ENCODE assay signal across 1 cellular context in the genomic region with DNA sequence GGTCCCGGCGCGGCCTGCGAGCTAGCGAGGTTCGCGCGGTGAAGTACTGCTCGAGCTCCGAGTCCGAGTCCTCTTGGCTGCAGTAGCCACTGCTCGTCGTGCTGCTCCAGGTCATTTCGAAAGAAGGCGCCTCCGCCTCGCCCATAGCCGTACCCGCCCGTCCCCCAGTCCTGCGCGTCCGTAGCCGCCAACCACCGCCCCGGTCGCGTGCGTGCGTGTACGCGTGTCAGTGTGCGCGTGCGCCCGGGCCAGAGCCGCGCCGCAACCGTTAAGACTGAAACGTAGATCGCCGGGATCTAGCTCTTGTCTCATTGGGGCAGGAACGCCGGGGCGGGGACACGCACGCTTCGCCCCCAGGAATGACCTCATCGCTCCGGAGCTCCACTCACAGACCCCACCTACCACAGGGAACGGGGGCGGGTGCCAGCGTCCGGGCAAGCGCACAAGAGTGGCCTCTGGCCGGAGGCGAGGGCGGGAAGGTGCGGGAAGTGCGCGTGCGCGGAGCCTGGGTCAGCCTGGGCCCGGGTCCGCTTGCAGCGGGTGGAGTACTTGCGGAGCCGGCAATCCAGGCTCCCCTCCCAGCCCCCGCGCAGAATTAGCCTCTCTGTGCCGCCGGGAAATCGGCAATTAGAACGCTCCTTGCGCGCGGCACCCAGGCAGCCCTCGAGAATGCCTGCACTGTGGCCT.
TF ChIP-seq lines count a peak whose summit lies in the region.

No MANE protein-coding gene starts in this region.

TF ChIP-seq in HepG2, 621 proteins besides CTCF, POLR2A, EP300 and RAD21 (continued from another document and continues in another):
- TF ChIP-seq GPN1 (CRISPR knock-in tag; IDR thresholded peaks at IDR 0.05; ENCODE audit: borderline replicate concordance) (0 out of 2 replicates have a peak, but pooled peaks have one; percentile 4), ZNF605 (CRISPR knock-in tag; IDR thresholded peaks at IDR 0.05) (peak; percentile 98), SOX13 (IDR thresholded peaks at IDR 0.05) (no peak), SOX13 (CRISPR knock-in tag; conservative IDR thresholded peaks at IDR 0.05 in 1 of 2, IDR thresholded peaks at IDR 0.05 in 1 of 2) (peak in 1 of 2 experiments; percentile 45; a peak in 1 of 4 replicates), ZNF782 (CRISPR knock-in tag; IDR thresholded peaks at IDR 0.05; ENCODE audit: borderline replicate concordance) (peak; percentile 66; the same call in 1 of the 2 replicates), HDAC2 (CRISPR knock-in tag; IDR thresholded peaks at IDR 0.05) (peak; percentile 61; the same call in 1 of the 2 replicates), RELA (CRISPR knock-in tag; IDR thresholded peaks at IDR 0.05) (peak; percentile 73; the same call in 1 of the 2 replicates), ZSCAN25 (CRISPR knock-in tag; IDR thresholded peaks at IDR 0.05) (peak; percentile 51; the same call in 1 of the 2 replicates), MAFF (IDR thresholded peaks at IDR 0.05; ENCODE audit: low read depth, low read length) (no peak), ZNF737 (CRISPR knock-in tag; IDR thresholded peaks at IDR 0.05; ENCODE audit: borderline replicate concordance) (no peak), JUND (CRISPR knock-in tag; IDR thresholded peaks at IDR 0.05) (peak; percentile 43; the same call in 1 of the 2 replicates), ZNF776 (CRISPR knock-in tag; IDR thresholded peaks at IDR 0.05) (peak; percentile 94), SMAD9 (CRISPR knock-in tag; IDR thresholded peaks at IDR 0.05) (no peak; the same call in none of the 2 replicates), ISL2 (CRISPR knock-in tag; IDR thresholded peaks at IDR 0.05) (0 out of 2 replicates have a peak, but pooled peaks have one; percentile 13), MEIS2 (CRISPR knock-in tag; IDR thresholded peaks at IDR 0.05) (peak; percentile 86; the same call in 1 of the 2 replicates), ZSCAN9 (CRISPR knock-in tag; IDR thresholded peaks at IDR 0.05; ENCODE audit: borderline replicate concordance) (peak; percentile 13; the same call in 1 of the 2 replicates), PHF21A (CRISPR knock-in tag; IDR thresholded peaks at IDR 0.05) (peak; percentile 84), PITX1 (CRISPR knock-in tag; IDR thresholded peaks at IDR 0.05) (peak; percentile 20; the same call in 1 of the 2 replicates), KAT7 (CRISPR knock-in tag; IDR thresholded peaks at IDR 0.05; ENCODE audit: borderline replicate concordance) (peak; percentile 71), BCL6 (CRISPR knock-in tag; IDR thresholded peaks at IDR 0.05) (peak; percentile 37; the same call in 1 of the 2 replicates), NCOA1 (CRISPR knock-in tag; IDR thresholded peaks at IDR 0.05) (0 out of 2 replicates have a peak, but pooled peaks have one; percentile 64), ZNF501 (CRISPR knock-in tag; IDR thresholded peaks at IDR 0.05) (peak; percentile 92)
- TF ChIP-seq, protein P1, sequence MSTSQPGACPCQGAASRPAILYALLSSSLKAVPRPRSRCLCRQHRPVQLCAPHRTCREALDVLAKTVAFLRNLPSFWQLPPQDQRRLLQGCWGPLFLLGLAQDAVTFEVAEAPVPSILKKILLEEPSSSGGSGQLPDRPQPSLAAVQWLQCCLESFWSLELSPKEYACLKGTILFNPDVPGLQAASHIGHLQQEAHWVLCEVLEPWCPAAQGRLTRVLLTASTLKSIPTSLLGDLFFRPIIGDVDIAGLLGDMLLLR (CRISPR knock-in tag; IDR thresholded peaks at IDR 0.05): peak; percentile 32
- TF ChIP-seq, protein P2, sequence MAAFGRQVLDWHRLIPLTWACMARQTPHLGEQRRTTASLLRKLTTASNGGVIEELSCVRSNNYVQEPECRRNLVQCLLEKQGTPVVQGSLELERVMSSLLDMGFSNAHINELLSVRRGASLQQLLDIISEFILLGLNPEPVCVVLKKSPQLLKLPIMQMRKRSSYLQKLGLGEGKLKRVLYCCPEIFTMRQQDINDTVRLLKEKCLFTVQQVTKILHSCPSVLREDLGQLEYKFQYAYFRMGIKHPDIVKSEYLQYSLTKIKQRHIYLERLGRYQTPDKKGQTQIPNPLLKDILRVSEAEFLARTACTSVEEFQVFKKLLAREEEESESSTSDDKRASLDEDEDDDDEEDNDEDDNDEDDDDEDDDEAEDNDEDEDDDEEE (CRISPR knock-in tag; IDR thresholded peaks at IDR 0.05): peak; percentile 91
- TF ChIP-seq, protein P3, sequence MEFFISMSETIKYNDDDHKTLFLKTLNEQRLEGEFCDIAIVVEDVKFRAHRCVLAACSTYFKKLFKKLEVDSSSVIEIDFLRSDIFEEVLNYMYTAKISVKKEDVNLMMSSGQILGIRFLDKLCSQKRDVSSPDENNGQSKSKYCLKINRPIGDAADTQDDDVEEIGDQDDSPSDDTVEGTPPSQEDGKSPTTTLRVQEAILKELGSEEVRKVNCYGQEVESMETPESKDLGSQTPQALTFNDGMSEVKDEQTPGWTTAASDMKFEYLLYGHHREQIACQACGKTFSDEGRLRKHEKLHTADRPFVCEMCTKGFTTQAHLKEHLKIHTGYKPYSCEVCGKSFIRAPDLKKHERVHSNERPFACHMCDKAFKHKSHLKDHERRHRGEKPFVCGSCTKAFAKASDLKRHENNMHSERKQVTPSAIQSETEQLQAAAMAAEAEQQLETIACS (CRISPR knock-in tag; IDR thresholded peaks at IDR 0.05): peak; percentile 91
- TF ChIP-seq, protein P4, sequence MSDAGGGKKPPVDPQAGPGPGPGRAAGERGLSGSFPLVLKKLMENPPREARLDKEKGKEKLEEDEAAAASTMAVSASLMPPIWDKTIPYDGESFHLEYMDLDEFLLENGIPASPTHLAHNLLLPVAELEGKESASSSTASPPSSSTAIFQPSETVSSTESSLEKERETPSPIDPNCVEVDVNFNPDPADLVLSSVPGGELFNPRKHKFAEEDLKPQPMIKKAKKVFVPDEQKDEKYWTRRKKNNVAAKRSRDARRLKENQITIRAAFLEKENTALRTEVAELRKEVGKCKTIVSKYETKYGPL (CRISPR knock-in tag; IDR thresholded peaks at IDR 0.05): 0 out of 2 replicates have a peak, but pooled peaks have one; percentile 20
- TF ChIP-seq, protein P5, sequence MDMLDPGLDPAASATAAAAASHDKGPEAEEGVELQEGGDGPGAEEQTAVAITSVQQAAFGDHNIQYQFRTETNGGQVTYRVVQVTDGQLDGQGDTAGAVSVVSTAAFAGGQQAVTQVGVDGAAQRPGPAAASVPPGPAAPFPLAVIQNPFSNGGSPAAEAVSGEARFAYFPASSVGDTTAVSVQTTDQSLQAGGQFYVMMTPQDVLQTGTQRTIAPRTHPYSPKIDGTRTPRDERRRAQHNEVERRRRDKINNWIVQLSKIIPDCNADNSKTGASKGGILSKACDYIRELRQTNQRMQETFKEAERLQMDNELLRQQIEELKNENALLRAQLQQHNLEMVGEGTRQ (IDR thresholded peaks at IDR 0.05; ENCODE audit: low read depth, low read length): no peak
- TF ChIP-seq, protein P5 (CRISPR knock-in tag; IDR thresholded peaks at IDR 0.05; ENCODE audit: borderline replicate concordance): peak; percentile 38; the same call in 1 of the 2 replicates
- TF ChIP-seq, protein P6, sequence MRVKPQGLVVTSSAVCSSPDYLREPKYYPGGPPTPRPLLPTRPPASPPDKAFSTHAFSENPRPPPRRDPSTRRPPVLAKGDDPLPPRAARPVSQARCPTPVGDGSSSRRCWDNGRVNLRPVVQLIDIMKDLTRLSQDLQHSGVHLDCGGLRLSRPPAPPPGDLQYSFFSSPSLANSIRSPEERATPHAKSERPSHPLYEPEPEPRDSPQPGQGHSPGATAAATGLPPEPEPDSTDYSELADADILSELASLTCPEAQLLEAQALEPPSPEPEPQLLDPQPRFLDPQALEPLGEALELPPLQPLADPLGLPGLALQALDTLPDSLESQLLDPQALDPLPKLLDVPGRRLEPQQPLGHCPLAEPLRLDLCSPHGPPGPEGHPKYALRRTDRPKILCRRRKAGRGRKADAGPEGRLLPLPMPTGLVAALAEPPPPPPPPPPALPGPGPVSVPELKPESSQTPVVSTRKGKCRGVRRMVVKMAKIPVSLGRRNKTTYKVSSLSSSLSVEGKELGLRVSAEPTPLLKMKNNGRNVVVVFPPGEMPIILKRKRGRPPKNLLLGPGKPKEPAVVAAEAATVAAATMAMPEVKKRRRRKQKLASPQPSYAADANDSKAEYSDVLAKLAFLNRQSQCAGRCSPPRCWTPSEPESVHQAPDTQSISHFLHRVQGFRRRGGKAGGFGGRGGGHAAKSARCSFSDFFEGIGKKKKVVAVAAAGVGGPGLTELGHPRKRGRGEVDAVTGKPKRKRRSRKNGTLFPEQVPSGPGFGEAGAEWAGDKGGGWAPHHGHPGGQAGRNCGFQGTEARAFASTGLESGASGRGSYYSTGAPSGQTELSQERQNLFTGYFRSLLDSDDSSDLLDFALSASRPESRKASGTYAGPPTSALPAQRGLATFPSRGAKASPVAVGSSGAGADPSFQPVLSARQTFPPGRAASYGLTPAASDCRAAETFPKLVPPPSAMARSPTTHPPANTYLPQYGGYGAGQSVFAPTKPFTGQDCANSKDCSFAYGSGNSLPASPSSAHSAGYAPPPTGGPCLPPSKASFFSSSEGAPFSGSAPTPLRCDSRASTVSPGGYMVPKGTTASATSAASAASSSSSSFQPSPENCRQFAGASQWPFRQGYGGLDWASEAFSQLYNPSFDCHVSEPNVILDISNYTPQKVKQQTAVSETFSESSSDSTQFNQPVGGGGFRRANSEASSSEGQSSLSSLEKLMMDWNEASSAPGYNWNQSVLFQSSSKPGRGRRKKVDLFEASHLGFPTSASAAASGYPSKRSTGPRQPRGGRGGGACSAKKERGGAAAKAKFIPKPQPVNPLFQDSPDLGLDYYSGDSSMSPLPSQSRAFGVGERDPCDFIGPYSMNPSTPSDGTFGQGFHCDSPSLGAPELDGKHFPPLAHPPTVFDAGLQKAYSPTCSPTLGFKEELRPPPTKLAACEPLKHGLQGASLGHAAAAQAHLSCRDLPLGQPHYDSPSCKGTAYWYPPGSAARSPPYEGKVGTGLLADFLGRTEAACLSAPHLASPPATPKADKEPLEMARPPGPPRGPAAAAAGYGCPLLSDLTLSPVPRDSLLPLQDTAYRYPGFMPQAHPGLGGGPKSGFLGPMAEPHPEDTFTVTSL (CRISPR knock-in tag; IDR thresholded peaks at IDR 0.05; ENCODE audit: borderline replicate concordance): 0 out of 2 replicates have a peak, but pooled peaks have one; percentile 9
- TF ChIP-seq, protein P7, sequence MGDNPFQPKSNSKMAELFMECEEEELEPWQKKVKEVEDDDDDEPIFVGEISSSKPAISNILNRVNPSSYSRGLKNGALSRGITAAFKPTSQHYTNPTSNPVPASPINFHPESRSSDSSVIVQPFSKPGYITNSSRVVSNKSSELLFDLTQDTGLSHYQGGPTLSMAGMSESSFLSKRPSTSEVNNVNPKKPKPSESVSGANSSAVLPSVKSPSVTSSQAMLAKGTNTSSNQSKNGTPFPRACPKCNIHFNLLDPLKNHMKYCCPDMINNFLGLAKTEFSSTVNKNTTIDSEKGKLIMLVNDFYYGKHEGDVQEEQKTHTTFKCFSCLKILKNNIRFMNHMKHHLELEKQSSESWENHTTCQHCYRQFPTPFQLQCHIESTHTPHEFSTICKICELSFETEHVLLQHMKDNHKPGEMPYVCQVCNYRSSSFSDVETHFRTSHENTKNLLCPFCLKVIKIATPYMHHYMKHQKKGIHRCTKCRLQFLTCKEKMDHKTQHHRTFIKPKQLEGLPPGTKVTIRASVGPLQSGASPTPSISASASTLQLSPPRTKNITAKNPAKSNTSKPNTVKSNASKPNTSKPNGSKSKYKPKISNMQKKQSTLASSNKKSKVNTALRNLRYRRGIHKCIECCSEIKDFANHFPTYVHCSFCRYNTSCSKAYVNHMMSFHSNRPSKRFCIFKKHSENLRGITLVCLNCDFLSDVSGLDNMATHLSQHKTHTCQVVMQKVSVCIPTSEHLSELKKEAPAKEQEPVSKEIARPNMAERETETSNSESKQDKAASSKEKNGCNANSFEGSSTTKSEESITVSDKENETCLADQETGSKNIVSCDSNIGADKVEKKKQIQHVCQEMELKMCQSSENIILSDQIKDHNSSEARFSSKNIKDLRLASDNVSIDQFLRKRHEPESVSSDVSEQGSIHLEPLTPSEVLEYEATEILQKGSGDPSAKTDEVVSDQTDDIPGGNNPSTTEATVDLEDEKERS (CRISPR knock-in tag; IDR thresholded peaks at IDR 0.05): no peak; the same call in 1 of the 2 replicates
- TF ChIP-seq, protein P8, sequence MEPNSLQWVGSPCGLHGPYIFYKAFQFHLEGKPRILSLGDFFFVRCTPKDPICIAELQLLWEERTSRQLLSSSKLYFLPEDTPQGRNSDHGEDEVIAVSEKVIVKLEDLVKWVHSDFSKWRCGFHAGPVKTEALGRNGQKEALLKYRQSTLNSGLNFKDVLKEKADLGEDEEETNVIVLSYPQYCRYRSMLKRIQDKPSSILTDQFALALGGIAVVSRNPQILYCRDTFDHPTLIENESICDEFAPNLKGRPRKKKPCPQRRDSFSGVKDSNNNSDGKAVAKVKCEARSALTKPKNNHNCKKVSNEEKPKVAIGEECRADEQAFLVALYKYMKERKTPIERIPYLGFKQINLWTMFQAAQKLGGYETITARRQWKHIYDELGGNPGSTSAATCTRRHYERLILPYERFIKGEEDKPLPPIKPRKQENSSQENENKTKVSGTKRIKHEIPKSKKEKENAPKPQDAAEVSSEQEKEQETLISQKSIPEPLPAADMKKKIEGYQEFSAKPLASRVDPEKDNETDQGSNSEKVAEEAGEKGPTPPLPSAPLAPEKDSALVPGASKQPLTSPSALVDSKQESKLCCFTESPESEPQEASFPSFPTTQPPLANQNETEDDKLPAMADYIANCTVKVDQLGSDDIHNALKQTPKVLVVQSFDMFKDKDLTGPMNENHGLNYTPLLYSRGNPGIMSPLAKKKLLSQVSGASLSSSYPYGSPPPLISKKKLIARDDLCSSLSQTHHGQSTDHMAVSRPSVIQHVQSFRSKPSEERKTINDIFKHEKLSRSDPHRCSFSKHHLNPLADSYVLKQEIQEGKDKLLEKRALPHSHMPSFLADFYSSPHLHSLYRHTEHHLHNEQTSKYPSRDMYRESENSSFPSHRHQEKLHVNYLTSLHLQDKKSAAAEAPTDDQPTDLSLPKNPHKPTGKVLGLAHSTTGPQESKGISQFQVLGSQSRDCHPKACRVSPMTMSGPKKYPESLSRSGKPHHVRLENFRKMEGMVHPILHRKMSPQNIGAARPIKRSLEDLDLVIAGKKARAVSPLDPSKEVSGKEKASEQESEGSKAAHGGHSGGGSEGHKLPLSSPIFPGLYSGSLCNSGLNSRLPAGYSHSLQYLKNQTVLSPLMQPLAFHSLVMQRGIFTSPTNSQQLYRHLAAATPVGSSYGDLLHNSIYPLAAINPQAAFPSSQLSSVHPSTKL (CRISPR knock-in tag; IDR thresholded peaks at IDR 0.05): peak; percentile 38; the same call in 1 of the 2 replicates
